17 cellular contexts compared by ENCODE assay signal in genomic region chr2:42060028-42060427, GRCh38. TPM values are rescaled to one million over a fixed set of nuclear protein-coding genes. Genes with fewer than 3 reads are reported as not detected.
DNase-seq lines count a peak whose midpoint lies in the region; ATAC-seq and TF ChIP-seq lines count a peak whose summit lies in the region.
"Had no signal": no experiment of that assay in that cellular context is flagged by ENCODE, and none has a peak within 500 bp of the region (broad histone marks: within the 10 kb centered on the region; RNA-seq: fewer than 3 reads in every experiment).

No MANE protein-coding gene starts in this region.

- peaks cover 44% of the 10 kb centered on the region for H3K36me3 ChIP-seq in endodermal cell (ENCODE audit: control insufficient read depth, insufficient read depth, low read length)
- H3K36me3 ChIP-seq in muscle layer of colon (ENCODE audit: insufficient read depth, low read length), result peaks cover 46% of the 10 kb centered on the region

- H3K27me3 ChIP-seq in endodermal cell (ENCODE audit: control insufficient read depth, insufficient read depth, low read length, poor library complexity, severe bottlenecking) (no peaks in the 10 kb centered on the region), muscle layer of colon (ENCODE audit: control insufficient read depth in 1 of 2, insufficient read depth in 2 of 2, low read length in 2 of 2) (no peaks in the 10 kb centered on the region)

- no peak overlapping the region for H3K9ac ChIP-seq in endodermal cell (ENCODE audit: extremely low read depth, low read length, poor library complexity, severe bottlenecking)
- H3K9ac ChIP-seq in muscle layer of colon (ENCODE audit: low read length), result no peak overlapping the region

- H3K27me3 Mint-ChIP-seq in endodermal cell (ENCODE audit: insufficient read depth), result peaks cover 10% of the 10 kb centered on the region
- H3K27me3 Mint-ChIP-seq: brain had no signal

- H3K9me3 Mint-ChIP-seq in endodermal cell, result no peaks in the 10 kb centered on the region
- H3K9me3 Mint-ChIP-seq: brain had no signal

- DNase-seq in Kasumi-1 (lab: John Stamatoyannopoulos, UW), result peak; percentile 12 to 23
- DNase-seq in endodermal cell, result no peak
- DNase-seq in superior temporal gyrus (ENCODE audit: extremely low spot score), result no peak
- DNase-seq in AG20443 (ENCODE audit: low spot score), result no peak
- DNase-seq in G401 (ENCODE audit: low spot score), result no peak
- DNase-seq: activated CD4-positive, alpha-beta T cell treated with anti-CD3 and anti-CD28 coated beads, Interleukin-2, amount 50 U/mL, for 4 hours; activated effector memory CD4-positive, alpha-beta T cell treated with anti-CD3 and anti-CD28 coated beads, Interleukin-2, amount 50 U/mL, for 16 hours; Calu3; NCI-H2171 treated with DMSO at 0.1 percent for 48 hours; PC-3; stimulated activated CD4-positive, alpha-beta T cell treated with anti-CD3 and anti-CD28 coated beads, Interleukin-4, amount 100 ng/mL, for 24 hours; stimulated activated naive CD4-positive, alpha-beta T cell treated with Interleukin-2 at 50 U/mL for 16 hours; T-helper 17 cell had no signal

- peaks cover 40% of the 10 kb centered on the region for H3K36me3 Mint-ChIP-seq in endodermal cell (ENCODE audit: low read depth)

- ATAC-seq in HG02610 (IDR thresholded peaks at IDR 0.05; ENCODE audit: unreplicated experiment), result no peak
- ATAC-seq: PC-3, T-helper 17 cell had no signal

- no peak for TF ChIP-seq CTCF in endodermal cell (conservative IDR thresholded peaks at IDR 0.05)

- peak overlapping the region; percentile 61 for H3K27ac Mint-ChIP-seq in endodermal cell
- H3K27ac Mint-ChIP-seq: T-helper 17 cell had no signal

- H3K9me3 ChIP-seq in endodermal cell (ENCODE audit: control insufficient read depth, low read length) (no peaks in the 10 kb centered on the region), muscle layer of colon (ENCODE audit: low read length) (no peaks in the 10 kb centered on the region)

- H3K4me1 ChIP-seq in endodermal cell (ENCODE audit: control insufficient read depth, insufficient read depth, low read length) (peaks cover 25% of the 10 kb centered on the region), muscle layer of colon (ENCODE audit: insufficient read depth, low read length) (peaks cover 77% of the 10 kb centered on the region)

- H3K4me3 ChIP-seq in endodermal cell (ENCODE audit: low read length) (no peak overlapping the region), muscle layer of colon (ENCODE audit: low read depth in 1 of 2, low read length in 2 of 2) (no peak overlapping the region)

- H3K27ac ChIP-seq in endodermal cell (ENCODE audit: low read depth, low read length) (no peak overlapping the region), muscle layer of colon (ENCODE audit: low read depth, low read length) (peak overlapping the region; percentile 60)
- H3K27ac ChIP-seq: HL-60 had no signal

- peaks cover 56% of the 10 kb centered on the region for H3K4me1 Mint-ChIP-seq in endodermal cell
- H3K4me1 Mint-ChIP-seq: T-helper 17 cell had no signal

- WGBS in endodermal cell (ENCODE audit: insufficient coverage in 1 of 2, insufficient read length in 1 of 2), 2 experiments, result 90 to 96% methylated on average over 4 to 8 of the region's 8 CpGs

- H3K4me3 Mint-ChIP-seq in endodermal cell, result no peak overlapping the region
- H3K4me3 Mint-ChIP-seq: brain, T-helper 17 cell had no signal

- in situ Hi-C loops in G401 (cut with HindIII; ENCODE audit: low sequenced_read_pairs), result no loop called here

RNA-seq across cellular contexts. Expression of gene PKDCC, which starts 12.2 kb away (rescaled TPM):
- 100 to 1,000 TPM in 1 of 2 donors, 10 to 100 TPM in 1; 85.3 to 105 TPM for total RNA-seq in endodermal cell
- polyA plus RNA-seq in endodermal cell (2013, experiment 1 of 2), result 124 TPM
- 112 TPM for polyA plus RNA-seq in endodermal cell (2013, experiment 2 of 2)
- 36.9 and 37.4 TPM in 2 replicates for total RNA-seq in G401 (2014; rRNA removed; shearing (Covaris generic))

Comparison
In these comparisons a context has a peak if more than half of its experiments do, and no peak if none do; other contexts are left out.
1. DNase-seq: peak in Kasumi-1 (2 of 2); none in endodermal cell (single experiment), superior temporal gyrus (single experiment), AG20443 (single experiment) and G401 (single experiment).